ENCODE assay signal across 5 cellular contexts in the genomic region with DNA sequence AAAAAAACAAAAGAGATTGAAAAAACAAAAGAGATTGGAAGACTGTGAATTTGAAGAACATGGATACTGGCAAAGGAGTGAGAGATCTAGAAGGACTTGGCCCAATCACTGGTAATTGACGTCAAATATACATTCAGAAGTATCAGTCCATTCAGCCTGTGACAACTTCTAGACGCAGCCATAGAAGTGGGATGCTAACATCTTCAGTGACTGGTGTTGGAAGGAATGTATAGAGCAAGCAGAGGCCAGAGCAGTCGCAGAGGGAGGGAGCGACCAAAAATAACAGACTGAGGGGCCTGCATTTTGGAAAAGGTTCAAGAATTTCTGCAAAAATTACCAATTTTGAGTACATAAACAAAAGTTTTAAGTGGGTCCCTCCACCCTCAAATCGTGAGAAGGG.
"Had no signal": no experiment of that assay in that cellular context is flagged by ENCODE, and none has a peak within 500 bp of the region (broad histone marks: within the 10 kb centered on the region; RNA-seq: fewer than 3 reads in every experiment).

No MANE protein-coding gene starts in this region.

- H3K4me1 Mint-ChIP-seq: IgD-negative memory B cell had no signal

- H3K4me3 Mint-ChIP-seq: GM23338, H9, IgD-negative memory B cell had no signal

- H3K27ac ChIP-seq: HL-60 had no signal

- H3K4me3 ChIP-seq: GM23338 had no signal

- H3K27ac Mint-ChIP-seq: GM23338, H9, IgD-negative memory B cell had no signal

- H3K27me3 Mint-ChIP-seq: IgD-negative memory B cell had no signal

- H3K36me3 Mint-ChIP-seq: IgD-negative memory B cell had no signal

- DNase-seq: H9, HCEC 1CT had no signal
